26 cellular contexts compared by ENCODE assay signal in the genomic region with DNA sequence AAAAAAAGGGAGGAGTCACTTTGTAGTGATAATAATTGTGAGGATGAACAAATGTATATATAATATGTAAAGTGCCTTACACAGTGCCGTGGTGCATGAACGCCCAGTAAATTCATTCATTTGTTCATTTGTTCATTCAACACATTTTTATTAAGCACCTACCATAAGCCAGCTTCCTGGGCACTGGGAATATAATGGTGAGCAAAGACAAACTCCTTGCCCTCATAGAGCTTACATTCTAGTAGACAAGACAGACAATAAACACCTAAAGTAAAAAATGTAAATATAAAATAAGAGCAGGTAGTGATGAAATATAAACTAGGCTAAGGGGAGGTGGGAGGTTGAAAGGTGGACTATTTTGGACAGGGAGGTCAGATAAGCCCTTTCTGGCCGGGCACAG. TPM values are rescaled to one million over a fixed set of nuclear protein-coding genes. Genes with fewer than 3 reads are reported as not detected.
"Had no signal": no experiment of that assay in that cellular context is flagged by ENCODE, and none has a peak within 500 bp of the region (broad histone marks: within the 10 kb centered on the region; RNA-seq: fewer than 3 reads in every experiment).

No MANE protein-coding gene starts in this region.

- H3K4me1 ChIP-seq: foreskin keratinocyte had no signal

- H3K9me3 ChIP-seq: esophagus muscularis mucosa, gastrocnemius medialis, heart left ventricle had no signal

- DNase-seq: activated B cell treated with CpG ODN at 0.5 μM for 24 hours; activated CD4-positive, alpha-beta T cell treated with anti-CD3 and anti-CD28 coated beads for 48 hours; activated CD4-positive, alpha-beta T cell treated with anti-CD3 and anti-CD28 coated beads, Interleukin-2, amount 50 U/mL, for 1 hour; activated CD4-positive, alpha-beta T cell treated with anti-CD3 and anti-CD28 coated beads, Interleukin-2, amount 50 U/mL, for 48 hours; activated CD8-positive, alpha-beta memory T cell treated with anti-CD3 and anti-CD28 coated beads for 24 hours; activated CD8-positive, alpha-beta T cell treated with anti-CD3 and anti-CD28 coated beads for 36 hours; activated effector memory CD4-positive, alpha-beta T cell treated with Interleukin-2 at 50 U/mL for 16 hours; activated gamma-delta T cell treated with Interleukin-2 at 50 U/mL for 16 hours; activated naive CD4-positive, alpha-beta T cell treated with anti-CD3 and anti-CD28 coated beads, Interleukin-2, amount 50 U/mL, for 16 hours; activated naive CD4-positive, alpha-beta T cell treated with Interleukin-2 at 50 U/mL for 16 hours; activated T-cell treated with anti-CD3 and anti-CD28 coated beads, Interleukin-2, amount 50 U/mL, for 4 hours; amniotic stem cell; anterior cingulate cortex; caudate nucleus; cortex of kidney; effector CD4-positive, alpha-beta T cell; foreskin keratinocyte; gastrocnemius medialis; glutamatergic neuron; heart left ventricle; T-cell; T1000; WERI-Rb-1 had no signal

- H3K4me3 ChIP-seq: esophagus muscularis mucosa, gastrocnemius medialis, heart left ventricle had no signal

- ATAC-seq: activated CD4-positive, CD25-positive, alpha-beta regulatory T cell treated with anti-CD3 and anti-CD28 coated beads, Interleukin-2, amount 50 U/mL, for 24 hours; activated CD8-positive, alpha-beta T cell treated with anti-CD3 and anti-CD28 coated beads for 36 hours; activated T-cell treated with anti-CD3 and anti-CD28 coated beads, Interleukin-2, amount 50 U/mL, for 4 hours; foreskin keratinocyte; gastrocnemius medialis; T-cell had no signal

- H3K27me3 ChIP-seq: brain microvascular endothelial cell, esophagus muscularis mucosa, foreskin keratinocyte, gastrocnemius medialis, heart left ventricle had no signal

- H3K36me3 ChIP-seq: brain microvascular endothelial cell, esophagus muscularis mucosa, gastrocnemius medialis, heart left ventricle, WERI-Rb-1 had no signal

- H3K27ac ChIP-seq: esophagus muscularis mucosa, foreskin keratinocyte, gastrocnemius medialis, heart left ventricle, WERI-Rb-1 had no signal

RNA-seq across cellular contexts. Expression of a gene that starts 32.0 kb away (rescaled TPM):
- total RNA-seq: activated B cell treated with CpG ODN at 0.5 μM for 24 hours had no signal
